23 cellular contexts compared by ENCODE assay signal in genomic region chr4:113101669-113102068, GRCh38. TPM values are rescaled to one million over a fixed set of nuclear protein-coding genes. Genes with fewer than 3 reads are reported as not detected.
DNase-seq lines count a peak whose midpoint lies in the region; ATAC-seq and TF ChIP-seq lines count a peak whose summit lies in the region.
"Had no signal": no experiment of that assay in that cellular context is flagged by ENCODE, and none has a peak within 500 bp of the region (broad histone marks: within the 10 kb centered on the region; RNA-seq: fewer than 3 reads in every experiment).

No MANE protein-coding gene starts in this region.

- no peaks in the 10 kb centered on the region for H3K9me3 ChIP-seq in IMR-90 (ENCODE audit: control insufficient read depth, insufficient read depth, low read length)
- H3K9me3 ChIP-seq: gastrocnemius medialis, left lung, SJCRH30 had no signal

- intact Hi-C loops in IMR-90 (cut with micrococcal nuclease), result loop anchor here (10.0 kb wide), 1 partner anchor 1593 kb away; no protein-coding TSS in a partner anchor
- intact Hi-C loops in CD14-positive monocyte (cut with micrococcal nuclease), result no loop called here

- no peak overlapping the region for H3K27ac Mint-ChIP-seq in CD14-positive monocyte
- H3K27ac Mint-ChIP-seq: activated naive CD8-positive, alpha-beta T cell treated with anti-CD3 and anti-CD28 coated beads, Interleukin-2, amount 10 ng/mL, durations not matched to agents 7 days and 5 days; activated T-helper 2 cell treated with anti-CD3 and anti-CD28 coated beads, Interferon-gamma antibody, Interleukin-2, Interleukin-4, amounts not matched to agents 10 μg/mL and 5 μg/mL and 100 μg/mL, durations not matched to agents 14 hours and 24 hours and 36 hours; T-helper 1 cell treated with Interleukin-12 subunit alpha and Interleukin-12 subunit beta and Interleukin-4 antibody, amounts not matched to agents 30 μg/mL and 1 μg/mL, for 36 hours had no signal

- peaks cover 0 to 3% (median 0%) of the 10 kb centered on the region in 7 donors for H3K9me3 Mint-ChIP-seq in CD14-positive monocyte
- H3K9me3 Mint-ChIP-seq: activated naive CD8-positive, alpha-beta T cell treated with anti-CD3 and anti-CD28 coated beads, Interleukin-2, amount 10 ng/mL, durations not matched to agents 7 days and 5 days; activated T-helper 2 cell treated with anti-CD3 and anti-CD28 coated beads, Interferon-gamma antibody, Interleukin-2, Interleukin-4, amounts not matched to agents 10 μg/mL and 5 μg/mL and 100 μg/mL, durations not matched to agents 14 hours and 24 hours and 36 hours; T-helper 1 cell treated with Interleukin-12 subunit alpha and Interleukin-12 subunit beta and Interleukin-4 antibody, amounts not matched to agents 30 μg/mL and 1 μg/mL, for 36 hours had no signal

- dilution Hi-C loops in IMR-90 (cut with HindIII; ENCODE audit: low sequenced_read_pairs, unreplicated experiment), result no loop called here

- H3K36me3 Mint-ChIP-seq in CD14-positive monocyte, result no peaks in the 10 kb centered on the region
- H3K36me3 Mint-ChIP-seq: activated naive CD8-positive, alpha-beta T cell treated with anti-CD3 and anti-CD28 coated beads, Interleukin-2, amount 10 ng/mL, durations not matched to agents 7 days and 5 days had no signal

- no peak overlapping the region for H3K18ac ChIP-seq in IMR-90 (ENCODE audit: low read depth, low read length)

- H3K4ac ChIP-seq in IMR-90 (ENCODE audit: low read depth, low read length), result no peak overlapping the region

- H4K8ac ChIP-seq in IMR-90 (ENCODE audit: low read depth in 2 of 2, low read length in 2 of 2), result no peak overlapping the region

- H2BK15ac ChIP-seq in IMR-90 (ENCODE audit: low read depth, low read length), result no peak overlapping the region

- no TSS peak for BruUV-seq in IMR-90 (replicated peaks; lab: Mats Ljungman, UMichigan)

- TF ChIP-seq POLR2A in IMR-90 (IDR thresholded peaks at IDR 0.05; ENCODE audit: low read depth, low read length), result no peak

- no peak overlapping the region for H3K9ac ChIP-seq in IMR-90 (ENCODE audit: low read depth, low read length)

- TF ChIP-seq CTCF in AG10803 (conservative IDR thresholded peaks at IDR 0.05; ENCODE audit: low read length) (no peak), IMR-90 (conservative IDR thresholded peaks at IDR 0.05; ENCODE audit: low read depth, low read length) (no peak), cardiac fibroblast (IDR thresholded peaks at IDR 0.05; ENCODE audit: low read depth, low read length) (no peak), CD14-positive monocyte (IDR thresholded peaks at IDR 0.05) (no peak)

- no peak overlapping the region for H4K91ac ChIP-seq in IMR-90 (ENCODE audit: insufficient read depth, low read depth, low read length)

- H2BK120ac ChIP-seq in IMR-90 (ENCODE audit: low read depth, low read length), result no peak overlapping the region

- no peak overlapping the region for H3K4me2 ChIP-seq in IMR-90 (ENCODE audit: low read depth, low read length)

- no peaks in the 10 kb centered on the region for H3K9me1 ChIP-seq in IMR-90 (ENCODE audit: insufficient read depth, low read length)

- H3K4me1 Mint-ChIP-seq in CD14-positive monocyte, result no peaks in the 10 kb centered on the region
- H3K4me1 Mint-ChIP-seq: activated naive CD8-positive, alpha-beta T cell treated with anti-CD3 and anti-CD28 coated beads, Interleukin-2, amount 10 ng/mL, durations not matched to agents 7 days and 5 days had no signal

- no peak overlapping the region for H4K5ac ChIP-seq in IMR-90 (ENCODE audit: low read depth, low read length)

- H2BK20ac ChIP-seq in IMR-90 (ENCODE audit: low read depth, low read length), result no peak overlapping the region

- no peak overlapping the region for H2AK5ac ChIP-seq in IMR-90 (ENCODE audit: low read depth, low read length)

- no peak overlapping the region for H2AFZ ChIP-seq in IMR-90 (replicated peaks; ENCODE audit: low read length, poor library complexity)

- no peak overlapping the region for H2AK9ac ChIP-seq in IMR-90 (replicated peaks; ENCODE audit: low read depth, low read length, poor library complexity)

- no peak overlapping the region for H3K27ac ChIP-seq in IMR-90 (ENCODE audit: insufficient read depth, low read length)
- H3K27ac ChIP-seq: cardiac muscle cell, gastrocnemius medialis, left lung, SJCRH30, VCaP had no signal

- no peak overlapping the region for H3K56ac ChIP-seq in IMR-90 (ENCODE audit: extremely low read depth, insufficient read depth, low read length)

- H3K4me3 Mint-ChIP-seq in CD14-positive monocyte, result no peak overlapping the region
- H3K4me3 Mint-ChIP-seq: activated naive CD8-positive, alpha-beta T cell treated with anti-CD3 and anti-CD28 coated beads, Interleukin-2, amount 10 ng/mL, durations not matched to agents 7 days and 5 days; T-helper 1 cell treated with Interleukin-12 subunit alpha and Interleukin-12 subunit beta and Interleukin-4 antibody, amounts not matched to agents 30 μg/mL and 1 μg/mL, for 36 hours had no signal

- no peak overlapping the region for H3K23ac ChIP-seq in IMR-90 (ENCODE audit: low read depth, low read length)

- peaks cover 0 to 3% (median 0%) of the 10 kb centered on the region in 3 donors for H3K27me3 Mint-ChIP-seq in CD14-positive monocyte (ENCODE audit: low read depth in 3 of 3)
- H3K27me3 Mint-ChIP-seq: activated naive CD8-positive, alpha-beta T cell treated with anti-CD3 and anti-CD28 coated beads, Interleukin-2, amount 10 ng/mL, durations not matched to agents 7 days and 5 days had no signal

- H3K36me3 ChIP-seq in IMR-90 (ENCODE audit: control insufficient read depth, insufficient read depth, low read length), result no peaks in the 10 kb centered on the region
- H3K36me3 ChIP-seq: cardiac muscle cell, gastrocnemius medialis, left lung, SJCRH30 had no signal

- no peak for TF ChIP-seq RAD21 in IMR-90 (IDR thresholded peaks at IDR 0.05; ENCODE audit: low read length)

- H3K27me3 ChIP-seq in IMR-90 (ENCODE audit: control insufficient read depth, insufficient read depth, low read length), result no peaks in the 10 kb centered on the region; the same call in 1 of the 2 replicates
- H3K27me3 ChIP-seq: cardiac muscle cell, gastrocnemius medialis, left lung, SJCRH30 had no signal

- no peaks in the 10 kb centered on the region for H3K4me1 ChIP-seq in IMR-90 (ENCODE audit: control insufficient read depth, insufficient read depth, low read length)
- H3K4me1 ChIP-seq: gastrocnemius medialis, left lung, SJCRH30 had no signal

- ATAC-seq in IMR-90 (ENCODE audit: low read depth) (peak; percentile 64), GM21576 (IDR thresholded peaks at IDR 0.05; ENCODE audit: unreplicated experiment) (no peak)
- ATAC-seq: gastrocnemius medialis, left lung had no signal

- H4K20me1 ChIP-seq in IMR-90 (ENCODE audit: insufficient read depth, low read length), result no peaks in the 10 kb centered on the region

- POLR2A ChIA-PET in IMR-90 (lab: Charles Lee; ENCODE audit: unreplicated experiment), result no interaction called here

- H3K14ac ChIP-seq in IMR-90 (replicated peaks; ENCODE audit: low read depth, low read length), result no peak overlapping the region

- CTCF ChIA-PET in IMR-90 (lab: Yijun Ruan, JAX), result no interaction called here

- no peak overlapping the region for H2BK5ac ChIP-seq in IMR-90 (ENCODE audit: low read depth, low read length, poor library complexity, severe bottlenecking)

- in situ Hi-C loops in IMR-90 (cut with MboI; ENCODE audit: low sequenced_read_pairs), result no loop called here

- H3K4me3 ChIP-seq in AG10803 (ENCODE audit: low read length), result no peak overlapping the region
- no peak overlapping the region for H3K4me3 ChIP-seq in IMR-90 (ENCODE audit: insufficient read depth, low read depth, low read length)
- H3K4me3 ChIP-seq in cardiac fibroblast (replicated peaks in 1 of 2; ENCODE audit: low read depth in 2 of 2, low read length in 2 of 2), result no peak overlapping the region
- H3K4me3 ChIP-seq: cardiac muscle cell, gastrocnemius medialis, left lung, SJCRH30 had no signal

- WGBS in IMR-90 (ENCODE audit: extremely low coverage in 2 of 2, insufficient read length in 1 of 2), 2 experiments, result 60% methylated on average over 1 of the region's 1 CpG; no CpG with 5 or more reads in 1 of the 2 experiments

- peak; percentile 40 for DNase-seq in AG10803 (ENCODE audit: low read depth)
- DNase-seq in IMR-90, result peak; percentile 5
- peak; percentile 9 to 15 for DNase-seq in cardiac fibroblast (ENCODE audit: low read depth in 2 of 2)
- DNase-seq in islet precursor cell, result peak; percentile 67
- no peak for DNase-seq in superior temporal gyrus (ENCODE audit: extremely low spot score)
- DNase-seq in CD14-positive monocyte (ENCODE audit: low spot score), result no peak
- DNase-seq in C1 segment of cervical spinal cord (lab: John Stamatoyannopoulos, UW), result no peak
- DNase-seq: activated CD4-positive, alpha-beta T cell treated with anti-CD3 and anti-CD28 coated beads, Interleukin-2, amount 50 U/mL, for 1 hour; activated naive CD8-positive, alpha-beta T cell treated with anti-CD3 and anti-CD28 coated beads, Interleukin-2, amount 10 ng/mL, durations not matched to agents 7 days and 5 days; COR-L47; dermis blood vessel endothelial cell; DND-41; gastrocnemius medialis; left lung; NCI-H2171 treated with DMSO at 0.1 percent for 48 hours; NCI-H774; SJCRH30; stimulated activated naive CD4-positive, alpha-beta T cell had no signal

- no peaks in the 10 kb centered on the region for H3K79me1 ChIP-seq in IMR-90 (ENCODE audit: low read depth in 1 of 2, low read length in 2 of 2)

TF ChIP-seq in IMR-90, 13 proteins besides CTCF, POLR2A, EP300 and RAD21 (continues in another document):
- TF ChIP-seq ELK1 (IDR thresholded peaks at IDR 0.05; ENCODE audit: borderline replicate concordance, low read depth, low read length), result no peak
- TF ChIP-seq, protein P1, sequence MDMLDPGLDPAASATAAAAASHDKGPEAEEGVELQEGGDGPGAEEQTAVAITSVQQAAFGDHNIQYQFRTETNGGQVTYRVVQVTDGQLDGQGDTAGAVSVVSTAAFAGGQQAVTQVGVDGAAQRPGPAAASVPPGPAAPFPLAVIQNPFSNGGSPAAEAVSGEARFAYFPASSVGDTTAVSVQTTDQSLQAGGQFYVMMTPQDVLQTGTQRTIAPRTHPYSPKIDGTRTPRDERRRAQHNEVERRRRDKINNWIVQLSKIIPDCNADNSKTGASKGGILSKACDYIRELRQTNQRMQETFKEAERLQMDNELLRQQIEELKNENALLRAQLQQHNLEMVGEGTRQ (IDR thresholded peaks at IDR 0.05; ENCODE audit: low read depth, low read length), result no peak
- no peak for TF ChIP-seq RCOR1 (IDR thresholded peaks at IDR 0.05; ENCODE audit: insufficient replicate concordance, low read length)

RNA-seq across cellular contexts. Expression of gene ANK2, which starts 52.2 kb away (rescaled TPM):
- 5.3 and 6.6 TPM in 2 replicates for total RNA-seq in IMR-90 (2012; rRNA removed)
- polyA plus RNA-seq in IMR-90 (2012; rRNA removed) (0.70 and 0.82 TPM in 2 replicates), CD14-positive monocyte (not detected)
- 0.15 and 0.54 TPM in 2 replicates for polyA plus RNA-seq in IMR-90 (2012; cell fraction: cytosol; rRNA removed)
- 0.11 and 0.87 TPM in 2 replicates for polyA plus RNA-seq in IMR-90 (2012; cell fraction: nucleus; rRNA removed; ENCODE audit: low replicate concordance)

Comparison
In these comparisons a context has a peak if more than half of its experiments do, and no peak if none do; other contexts are left out.
1. DNase-seq: peak in AG10803 (single experiment), IMR-90 (single experiment), cardiac fibroblast (2 of 2) and islet precursor cell (single experiment); none in superior temporal gyrus (single experiment), CD14-positive monocyte (single experiment) and C1 segment of cervical spinal cord (0 of 14).